ENCODE assay signal across 1 cellular context in genomic region chr17:351875-352420, GRCh38.
TF ChIP-seq lines count a peak whose summit lies in the region.

No MANE protein-coding gene starts in this region.

TF ChIP-seq in A549, 52 proteins besides CTCF, POLR2A, EP300 and RAD21 (continued from another document):
- TF ChIP-seq RCOR1 (IDR thresholded peaks at IDR 0.05; ENCODE audit: low read depth, low read length) (no peak), HOXB13 (CRISPR knock-in tag; IDR thresholded peaks at IDR 0.05; ENCODE audit: low read depth) (peak; percentile 46), E2F6 (IDR thresholded peaks at IDR 0.05; ENCODE audit: borderline replicate concordance, low read depth) (peak; percentile 15; the same call in 1 of the 2 replicates), RNF2 (IDR thresholded peaks at IDR 0.05; ENCODE audit: borderline replicate concordance, low read depth) (no peak), TP53 (CRISPR knock-in tag; IDR thresholded peaks at IDR 0.05) (peak; percentile 85), HEYL (CRISPR knock-in tag; IDR thresholded peaks at IDR 0.05) (peak; percentile 71; the same call in 1 of the 2 replicates), HOXA7 (CRISPR knock-in tag; IDR thresholded peaks at IDR 0.05) (peak; percentile 91), BHLHE40 (IDR thresholded peaks at IDR 0.05; ENCODE audit: low read depth, low read length) (no peak), FOSL2 (IDR thresholded peaks at IDR 0.05) (no peak), FOSL2 (CRISPR knock-in tag; IDR thresholded peaks at IDR 0.05) (no peak), MAX (IDR thresholded peaks at IDR 0.05) (peak; percentile 86)
